In genomic region chr7:132380065-132380464, GRCh38 we compare ENCODE assay signal across 15 cellular contexts.
DNase-seq lines count a peak whose midpoint lies in the region; ATAC-seq, FAIRE-seq and TF ChIP-seq lines count a peak whose summit lies in the region.
"Had no signal": no experiment of that assay in that cellular context is flagged by ENCODE, and none has a peak within 500 bp of the region (broad histone marks: within the 10 kb centered on the region; RNA-seq: fewer than 3 reads in every experiment).

No MANE protein-coding gene starts in this region.

- no peak overlapping the region for H3K4me2 ChIP-seq in trophoblast cell (ENCODE audit: low read length)

- H3K23ac ChIP-seq in trophoblast cell (ENCODE audit: low read length) = no peak overlapping the region

- H3K27me3 ChIP-seq in BE2C (no peaks in the 10 kb centered on the region), colonic mucosa (no peaks in the 10 kb centered on the region), trophoblast cell (ENCODE audit: insufficient read depth, low read length) (no peaks in the 10 kb centered on the region)

- no peak overlapping the region for H3K18ac ChIP-seq in trophoblast cell (ENCODE audit: low read length)

- 0 out of 2 replicates have a peak, but pooled peaks have one; percentile 17 for TF ChIP-seq CTCF in BE2C (IDR thresholded peaks at IDR 0.05; ENCODE audit: low read depth, low read length)
- TF ChIP-seq CTCF in colonic mucosa (IDR thresholded peaks at IDR 0.05) = no peak
- no peak for TF ChIP-seq CTCF in kidney (IDR thresholded peaks at IDR 0.05; ENCODE audit: borderline replicate concordance, extremely low read depth, insufficient read depth)

- no peak overlapping the region for H4K91ac ChIP-seq in trophoblast cell (ENCODE audit: low read depth, low read length)

- H2BK120ac ChIP-seq in trophoblast cell (ENCODE audit: insufficient read depth, low read length, poor library complexity) = no peak overlapping the region

- no peak overlapping the region for H3K4ac ChIP-seq in trophoblast cell (ENCODE audit: low read depth, low read length)

- no peak overlapping the region for H2AK5ac ChIP-seq in trophoblast cell (ENCODE audit: low read length)

- H3K79me1 ChIP-seq in trophoblast cell (ENCODE audit: low read length) = no peaks in the 10 kb centered on the region

- ATAC-seq in GM19455 (IDR thresholded peaks at IDR 0.05; ENCODE audit: unreplicated experiment) (no peak), GM21390 (IDR thresholded peaks at IDR 0.05; ENCODE audit: unreplicated experiment) (no peak)
- ATAC-seq: HCT116 had no signal

- no peak overlapping the region for H4K12ac ChIP-seq in trophoblast cell (ENCODE audit: low read depth, low read length)

- H2BK12ac ChIP-seq in trophoblast cell (ENCODE audit: low read length) = no peak overlapping the region

- no peaks in the 10 kb centered on the region for H3K79me2 ChIP-seq in trophoblast cell (ENCODE audit: control insufficient read depth, insufficient read depth, low read length, poor library complexity)

- H3K9me3 ChIP-seq in BE2C (no peaks in the 10 kb centered on the region), colonic mucosa (no peaks in the 10 kb centered on the region), kidney (ENCODE audit: control insufficient read depth in 1 of 2, low read length in 2 of 2) (no peaks in the 10 kb centered on the region), trophoblast cell (ENCODE audit: insufficient read depth, low read depth, low read length) (peaks cover 2% of the 10 kb centered on the region)

- peaks cover 46% of the 10 kb centered on the region for H3K4me1 ChIP-seq in BE2C
- peaks cover 13% of the 10 kb centered on the region for H3K4me1 ChIP-seq in colonic mucosa
- H3K4me1 ChIP-seq in kidney (ENCODE audit: control insufficient read depth in 1 of 2, insufficient read depth in 1 of 2, low read depth in 1 of 2, low read length in 2 of 2) = peaks cover 17 to 18% of the 10 kb centered on the region in 2 donors
- H3K4me1 ChIP-seq in trophoblast cell (ENCODE audit: control insufficient read depth in 1 of 2, insufficient read depth in 2 of 2, low read length in 2 of 2) = no peaks in the 10 kb centered on the region

- H3K27ac ChIP-seq in colonic mucosa = peak overlapping the region; percentile 7
- H3K27ac ChIP-seq in kidney (ENCODE audit: low read depth in 2 of 2, low read length in 2 of 2) = no peak overlapping the region
- H3K27ac ChIP-seq in trophoblast cell (ENCODE audit: low read depth, low read length) = no peak overlapping the region

- intact Hi-C loops in colonic mucosa (cut with DNase I) = no loop called here
- intact Hi-C loops in kidney (cut with DNase I) = no loop called here
- intact Hi-C loops in head of caudate nucleus (cut with DNase I) = no loop called here

- no peak overlapping the region for H2AFZ ChIP-seq in trophoblast cell (ENCODE audit: insufficient read depth, low read length, poor library complexity)

- H3K4me3 ChIP-seq in BE2C (ENCODE audit: low read depth, low read length) (no peak overlapping the region), colonic mucosa (no peak overlapping the region), kidney (ENCODE audit: low read length in 2 of 2) (no peak overlapping the region), trophoblast cell (ENCODE audit: low read depth, low read length) (no peak overlapping the region)

- H3K36me3 ChIP-seq in BE2C (no peaks in the 10 kb centered on the region), colonic mucosa (no peaks in the 10 kb centered on the region), kidney (ENCODE audit: control insufficient read depth in 1 of 2, insufficient read depth in 2 of 2, low read length in 2 of 2) (no peaks in the 10 kb centered on the region), trophoblast cell (ENCODE audit: control insufficient read depth in 1 of 2, insufficient read depth in 2 of 2, low read length in 2 of 2) (no peaks in the 10 kb centered on the region)

- H2BK5ac ChIP-seq in trophoblast cell (ENCODE audit: low read depth, low read length, poor library complexity) = no peak overlapping the region

- no peak overlapping the region for H3K14ac ChIP-seq in trophoblast cell (ENCODE audit: low read length)

- FAIRE-seq in kidney (lab: Jason Lieb, UNC) = no peak

- DNase-seq in BE2C (no peak), colonic mucosa (peak; percentile 46), kidney (peak; percentile 84), trophoblast cell (peak in 1 of 2 donors; percentile 6), MV-4-11 (lab: John Stamatoyannopoulos, UW) (no peak), head of caudate nucleus (no peak)
- DNase-seq: amniotic stem cell; DMS79 treated with DMSO at 0.1 percent for 48 hours; effector CD4-positive, alpha-beta T cell; NCI-H1105 treated with DMSO at 0.1 percent for 48 hours; NCI-H526 treated with DMSO at 0.1 percent for 48 hours; SHP77 treated with DMSO at 0.1 percent for 48 hours had no signal

- H4K8ac ChIP-seq in trophoblast cell (ENCODE audit: low read depth, low read length) = no peak overlapping the region

- H3K9ac ChIP-seq in colonic mucosa (ENCODE audit: low read depth in 2 of 2, low read length in 2 of 2) = no peak overlapping the region
- no peak overlapping the region for H3K9ac ChIP-seq in kidney (ENCODE audit: low read length in 2 of 2)
- H3K9ac ChIP-seq in trophoblast cell (ENCODE audit: low read length) = peak overlapping the region; percentile 62

- no CpG with 5 or more reads among the region's 3 CpGs for WGBS in trophoblast cell (ENCODE audit: extremely low coverage, insufficient coverage, insufficient read length)

Comparison
In these comparisons a context has a peak if more than half of its experiments do, and no peak if none do; other contexts are left out.
1. DNase-seq: peak in colonic mucosa (single experiment) and kidney (single experiment); none in BE2C (single experiment), MV-4-11 (single experiment) and head of caudate nucleus (0 of 42).